Comparison of ENCODE assay signal across 24 cellular contexts in genomic region chr17:71392715-71393567, GRCh38.
DNase-seq lines count a peak whose midpoint lies in the region; ATAC-seq, FAIRE-seq and TF ChIP-seq lines count a peak whose summit lies in the region.
"Had no signal": no experiment of that assay in that cellular context is flagged by ENCODE, and none has a peak within 500 bp of the region (broad histone marks: within the 10 kb centered on the region; RNA-seq: fewer than 3 reads in every experiment).

No MANE protein-coding gene starts in this region.

- TF ChIP-seq EP300 in HepG2 (IDR thresholded peaks at IDR 0.05; ENCODE audit: low read depth in 2 of 2, low read length in 2 of 2), result no peak
- no peak for TF ChIP-seq EP300 in HepG2 (CRISPR knock-in tag; IDR thresholded peaks at IDR 0.05; ENCODE audit: borderline replicate concordance)

- in situ Hi-C loops in HepG2 (cut with HindIII; ENCODE audit: extremely low pct_ligation_motif_present, low pct_unique_long_range_greater_than_20kb), result no loop called here

- ATAC-seq in SK-N-SH treated with all-trans-retinoic acid at 6 μM for 48 hours, result peak; percentile 94
- no peak for ATAC-seq in HepG2
- ATAC-seq: activated CD8-positive, alpha-beta T cell treated with anti-CD3 and anti-CD28 coated beads, Interleukin-2, amount 10 ng/mL, durations not matched to agents 7 days and 5 days; GM23338; naive thymus-derived CD4-positive, alpha-beta T cell had no signal

- no peak overlapping the region for H3K9ac ChIP-seq in HepG2 (ENCODE audit: insufficient read depth, low read depth, low read length)
- H3K9ac ChIP-seq: BLaER1 had no signal

- peak; percentile 78 for FAIRE-seq in H54 (lab: Jason Lieb, UNC)
- peak; percentile 86 for FAIRE-seq in urothelium cell line (lab: Jason Lieb, UNC)
- no peak for FAIRE-seq in HepG2 (lab: Jason Lieb, UNC)
- no peak for FAIRE-seq in GM19239 (lab: Jason Lieb, UNC)

- H2AFZ ChIP-seq in HepG2 (ENCODE audit: low read length), result no peak overlapping the region
- H2AFZ ChIP-seq: GM23338 had no signal

- intact Hi-C loops in HepG2 (cut with micrococcal nuclease; ENCODE audit: unreplicated experiment), result no loop called here

- H3K79me2 ChIP-seq in HepG2 (ENCODE audit: insufficient read depth, low read length), result no peaks in the 10 kb centered on the region

- H3K9me3 ChIP-seq in HepG2 (ENCODE audit: low read length), result peaks cover 32% of the 10 kb centered on the region
- H3K9me3 ChIP-seq: Caco-2, upper lobe of left lung had no signal

- no peaks in the 10 kb centered on the region for H3K36me3 ChIP-seq in HepG2 (replicated peaks in 1 of 2; ENCODE audit: control insufficient read depth in 1 of 2, insufficient read depth in 2 of 2, low read length in 2 of 2)
- H3K36me3 ChIP-seq: BLaER1, upper lobe of left lung had no signal

- TF ChIP-seq CTCF in HepG2 (CRISPR knock-in tag; IDR thresholded peaks at IDR 0.05), result no peak

- CTCF ChIA-PET in HepG2 (lab: Yijun Ruan, JAX; ENCODE audit: low intra/inter-chr PET ratio, low total read pairs), result no interaction called here

- no peak overlapping the region for H3K4me3 ChIP-seq in HepG2 (replicated peaks in 1 of 3; ENCODE audit: insufficient read depth in 1 of 3, low read depth in 2 of 3, low read length in 3 of 3)
- H3K4me3 ChIP-seq: BLaER1, GM23338, upper lobe of left lung had no signal

- DNase-seq in H54 (ENCODE audit: insufficient read length, low spot score) (no peak), fibroblast of gingiva (ENCODE audit: low read depth) (peak; percentile 47), urothelium cell line (ENCODE audit: low spot score) (no peak), HepG2 (ENCODE audit: low spot score) (no peak), dermis blood vessel endothelial cell (no peak), GM19239 (ENCODE audit: insufficient read length, low spot score) (no peak)
- DNase-seq: activated CD8-positive, alpha-beta T cell treated with anti-CD3 and anti-CD28 coated beads, Interleukin-2, amount 10 ng/mL, durations not matched to agents 7 days and 5 days; activated naive CD4-positive, alpha-beta T cell treated with Interleukin-2 at 50 U/mL for 16 hours; activated T-cell treated with anti-CD3 and anti-CD28 coated beads, Interleukin-2, amount 50 U/mL, for 1 hour; Caco-2; DND-41; Karpas-422; mesenchymal stem cell; naive thymus-derived CD4-positive, alpha-beta T cell; NCI-H1105 treated with DMSO at 0.1 percent for 48 hours; NCI-H2107; NCI-H524; retina; RPMI8226; stimulated activated CD4-positive, alpha-beta T cell treated with anti-CD3 and anti-CD28 coated beads, Interleukin-4, amount 100 ng/mL, for 4 hours; upper lobe of left lung had no signal

- TF ChIP-seq POLR2A in H54 (IDR thresholded peaks at IDR 0.05; ENCODE audit: low read depth, low read length), result no peak
- TF ChIP-seq POLR2A in HepG2 (IDR thresholded peaks at IDR 0.05; ENCODE audit: insufficient read depth in 1 of 2, low read depth in 2 of 2, low read length in 2 of 2), result no peak

- no peaks in the 10 kb centered on the region for H3K4me1 ChIP-seq in HepG2 (ENCODE audit: insufficient read depth, low read length)
- H3K4me1 ChIP-seq: BLaER1, Caco-2, upper lobe of left lung had no signal

- 2% methylated on average over 4 of the region's 4 CpGs for WGBS in HepG2 (ENCODE audit: low lambda C conversion rate)

- no peak overlapping the region for H3K27ac ChIP-seq in HepG2 (ENCODE audit: extremely low read length, insufficient read depth, low read length)
- H3K27ac ChIP-seq: BLaER1, upper lobe of left lung had no signal

- POLR2A ChIA-PET in HepG2 (lab: Yijun Ruan, JAX), result no interaction called here

- TF ChIP-seq RAD21 in HepG2 (CRISPR knock-in tag; IDR thresholded peaks at IDR 0.05), result no peak

- H4K20me1 ChIP-seq in HepG2 (ENCODE audit: insufficient read depth, low read length), result no peaks in the 10 kb centered on the region
- H4K20me1 ChIP-seq: BLaER1 had no signal

- no peaks in the 10 kb centered on the region for H3K27me3 ChIP-seq in HepG2 (ENCODE audit: control insufficient read depth in 1 of 2, insufficient read depth in 2 of 2, low read length in 2 of 2)
- H3K27me3 ChIP-seq: BLaER1, upper lobe of left lung had no signal

- H3K4me2 ChIP-seq in HepG2 (ENCODE audit: low read depth, low read length), result no peak overlapping the region
- H3K4me2 ChIP-seq: BLaER1, GM23338 had no signal

- BruUV-seq in HepG2 (replicated peaks; lab: Mats Ljungman, UMichigan), result no TSS peak

TF ChIP-seq in SK-N-SH treated with all-trans-retinoic acid at 6 μM for 48 hours, 23 proteins besides CTCF, POLR2A, EP300 and RAD21:
- 0 out of 2 replicates have a peak, but pooled peaks have one; percentile 29 for TF ChIP-seq ISL1 (CRISPR knock-in tag; IDR thresholded peaks at IDR 0.05)
- no peak for TF ChIP-seq ZNF8 (CRISPR knock-in tag; IDR thresholded peaks at IDR 0.05)

TF ChIP-seq in HepG2, 621 proteins besides CTCF, POLR2A, EP300 and RAD21:
- TF ChIP-seq ZZZ3 (CRISPR knock-in tag; IDR thresholded peaks at IDR 0.05; ENCODE audit: borderline replicate concordance) (no peak), TCF7L2 (IDR thresholded peaks at IDR 0.05; ENCODE audit: low read depth, low read length) (no peak), EEA1 (CRISPR knock-in tag; IDR thresholded peaks at IDR 0.05; ENCODE audit: borderline replicate concordance) (no peak), ZNF644 (CRISPR knock-in tag; IDR thresholded peaks at IDR 0.05; ENCODE audit: low read depth) (no peak), PATZ1 (CRISPR knock-in tag; IDR thresholded peaks at IDR 0.05) (no peak), JDP2 (CRISPR knock-in tag; IDR thresholded peaks at IDR 0.05; ENCODE audit: borderline replicate concordance) (no peak), ZNF607 (CRISPR knock-in tag; IDR thresholded peaks at IDR 0.05; ENCODE audit: borderline replicate concordance) (no peak), ZBTB42 (CRISPR knock-in tag; IDR thresholded peaks at IDR 0.05) (no peak), ZFAT (CRISPR knock-in tag; conservative IDR thresholded peaks at IDR 0.05) (no peak), TBL1XR1 (IDR thresholded peaks at IDR 0.05; ENCODE audit: borderline replicate concordance, low read length, partially characterized antibody) (no peak), HIVEP1 (CRISPR knock-in tag; IDR thresholded peaks at IDR 0.05) (no peak), PHF8 (CRISPR knock-in tag; IDR thresholded peaks at IDR 0.05) (no peak)
